In the genomic region with DNA sequence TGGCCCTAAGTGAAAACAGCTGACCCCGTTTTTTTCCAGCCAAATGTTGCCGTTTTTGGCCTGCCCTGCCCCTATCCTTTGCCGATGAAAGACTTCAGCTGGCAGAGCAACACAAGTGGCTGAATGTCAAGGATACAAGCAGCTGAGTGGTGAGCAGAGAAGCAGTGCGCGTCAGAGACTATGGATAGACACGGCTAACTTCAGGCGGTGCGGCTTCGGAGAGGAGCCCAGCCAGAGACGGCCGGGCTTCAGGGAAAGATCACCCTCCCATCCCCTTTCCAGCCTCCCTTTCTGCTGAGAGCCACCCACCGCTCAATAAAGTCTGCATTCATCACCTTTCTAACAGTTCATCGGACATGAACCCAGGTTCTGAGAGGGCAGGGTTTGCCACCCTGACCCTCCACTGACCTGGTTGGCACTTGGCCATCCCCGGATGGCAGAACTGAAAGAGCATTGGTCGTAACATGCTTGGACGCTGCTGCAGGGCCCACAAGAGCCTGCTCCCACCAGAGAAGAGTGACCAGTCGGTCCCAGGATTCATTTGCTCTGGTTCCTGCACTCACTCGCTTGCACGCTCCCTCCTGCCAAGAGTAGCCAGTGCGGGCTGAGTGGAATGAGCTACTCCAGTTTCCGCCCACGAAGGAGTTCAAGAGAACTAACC, we compare ENCODE assay signal across 14 cellular contexts.
DNase-seq lines count a peak whose midpoint lies in the region; ATAC-seq and TF ChIP-seq lines count a peak whose summit lies in the region.
"Had no signal": no experiment of that assay in that cellular context is flagged by ENCODE, and none has a peak within 500 bp of the region (broad histone marks: within the 10 kb centered on the region; RNA-seq: fewer than 3 reads in every experiment).

No MANE protein-coding gene starts in this region.

- no peak for ATAC-seq in HG02840 (IDR thresholded peaks at IDR 0.05; ENCODE audit: low FRiP score, unreplicated experiment)
- no peak for ATAC-seq in GM19035 (IDR thresholded peaks at IDR 0.05; ENCODE audit: unreplicated experiment)
- no peak for ATAC-seq in HG02588 (IDR thresholded peaks at IDR 0.05; ENCODE audit: unreplicated experiment)
- ATAC-seq: mucosa of descending colon; stimulated activated memory B cell treated with anti-CD40 and anti-IgM and Interleukin-4, amounts not matched to agents 10 μg/mL and 1 μg/mL and 100 μg/mL, for 72 hours had no signal

- peak overlapping the region; percentile 87 for H3K27ac Mint-ChIP-seq in nephron progenitor cell
- H3K27ac Mint-ChIP-seq: activated T-helper 1 cell treated with anti-CD3 and anti-CD28 coated beads, Interleukin-12 subunit alpha, Interleukin-12 subunit beta, Interleukin-2, Interleukin-4 antibody, amounts not matched to agents 30 ng/mL and 10 ng/mL and 1 ng/mL, durations not matched to agents 14 hours and 24 hours and 36 hours; stimulated activated memory B cell treated with anti-CD40 and anti-IgM and Interleukin-4, amounts not matched to agents 10 μg/mL and 1 μg/mL and 100 μg/mL, for 72 hours had no signal

- intact Hi-C loops in cardiac septum (cut with DNase I) = no loop called here

- TF ChIP-seq CTCF in nephron progenitor cell (IDR thresholded peaks at IDR 0.05) = no peak

- peaks cover 3% of the 10 kb centered on the region for H3K36me3 Mint-ChIP-seq in nephron progenitor cell (ENCODE audit: low read depth)
- H3K36me3 Mint-ChIP-seq: stimulated activated memory B cell treated with anti-CD40 and anti-IgM and Interleukin-4, amounts not matched to agents 10 μg/mL and 1 μg/mL and 100 μg/mL, for 72 hours had no signal

- H3K4me3 Mint-ChIP-seq in nephron progenitor cell = no peak overlapping the region
- H3K4me3 Mint-ChIP-seq: activated T-helper 1 cell treated with anti-CD3 and anti-CD28 coated beads, Interleukin-12 subunit alpha, Interleukin-12 subunit beta, Interleukin-2, Interleukin-4 antibody, amounts not matched to agents 30 ng/mL and 10 ng/mL and 1 ng/mL, durations not matched to agents 14 hours and 24 hours and 36 hours; stimulated activated memory B cell treated with anti-CD40 and anti-IgM and Interleukin-4, amounts not matched to agents 10 μg/mL and 1 μg/mL and 100 μg/mL, for 72 hours had no signal

- H3K9me3 Mint-ChIP-seq in nephron progenitor cell = peaks cover 61% of the 10 kb centered on the region
- H3K9me3 Mint-ChIP-seq: activated T-helper 1 cell treated with anti-CD3 and anti-CD28 coated beads, Interleukin-12 subunit alpha, Interleukin-12 subunit beta, Interleukin-2, Interleukin-4 antibody, amounts not matched to agents 30 ng/mL and 10 ng/mL and 1 ng/mL, durations not matched to agents 14 hours and 24 hours and 36 hours; stimulated activated memory B cell treated with anti-CD40 and anti-IgM and Interleukin-4, amounts not matched to agents 10 μg/mL and 1 μg/mL and 100 μg/mL, for 72 hours had no signal

- DNase-seq in AG08396 (ENCODE audit: low spot score) (peak; percentile 15), RPMI7951 (ENCODE audit: low read depth) (peak; percentile 28), cardiac septum (ENCODE audit: low spot score) (peak; percentile 76), nephron progenitor cell (peak; percentile 4)
- DNase-seq in activated T-cell treated with anti-CD3 and anti-CD28 coated beads, Interleukin-2, amount 50 U/mL, for 1 hour = no peak
- DNase-seq: activated CD4-positive, CD25-positive, alpha-beta regulatory T cell; HCEC 1CT; KG1 had no signal

- peaks cover 4% of the 10 kb centered on the region for H3K4me1 Mint-ChIP-seq in nephron progenitor cell
- H3K4me1 Mint-ChIP-seq: stimulated activated memory B cell treated with anti-CD40 and anti-IgM and Interleukin-4, amounts not matched to agents 10 μg/mL and 1 μg/mL and 100 μg/mL, for 72 hours had no signal

- no peaks in the 10 kb centered on the region for H3K27me3 Mint-ChIP-seq in nephron progenitor cell (ENCODE audit: low read depth, poor library complexity)
- H3K27me3 Mint-ChIP-seq: stimulated activated memory B cell treated with anti-CD40 and anti-IgM and Interleukin-4, amounts not matched to agents 10 μg/mL and 1 μg/mL and 100 μg/mL, for 72 hours had no signal
